20 cellular contexts compared by ENCODE assay signal in the genomic region with DNA sequence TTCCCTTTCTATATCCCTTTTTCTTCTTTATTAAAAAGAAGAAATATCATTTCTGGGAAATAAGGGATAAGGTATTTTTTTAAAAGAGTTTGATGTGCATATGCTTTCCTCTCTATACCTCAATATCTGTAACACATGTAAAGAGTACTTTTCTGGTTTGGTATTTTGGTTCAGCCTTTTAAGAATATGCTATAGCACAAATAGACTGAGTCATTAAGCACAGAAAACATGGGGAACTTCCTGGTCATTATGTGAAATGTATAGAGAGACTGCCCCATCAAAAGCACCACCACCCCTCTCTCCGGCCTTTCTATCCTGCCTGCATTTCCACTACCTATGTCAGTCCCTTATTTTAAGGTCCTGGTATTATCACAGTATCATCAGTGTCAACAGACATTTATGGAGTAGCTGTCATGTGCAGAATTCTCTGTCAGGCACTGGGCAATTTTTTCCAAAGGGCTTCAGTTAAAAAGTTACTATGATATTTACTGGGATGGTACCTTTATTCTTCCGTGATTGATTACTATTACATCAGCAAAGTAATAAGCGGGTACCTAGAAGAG.
A peak's percentile ranks its signal among the peaks of the same experiment; 100 is the strongest.
DNase-seq lines count a peak whose midpoint lies in the region; ATAC-seq and TF ChIP-seq lines count a peak whose summit lies in the region.
"Had no signal": no experiment of that assay in that cellular context is flagged by ENCODE, and none has a peak within 500 bp of the region (broad histone marks: within the 10 kb centered on the region; RNA-seq: fewer than 3 reads in every experiment).

No MANE protein-coding gene starts in this region.

- H3K4me3 ChIP-seq in mesendoderm (ENCODE audit: low read length) (no peak overlapping the region), prostate gland (no peak overlapping the region), GM23248 (no peak overlapping the region), thyroid gland (replicated peaks in 1 of 3) (no peak overlapping the region)
- H3K4me3 ChIP-seq: HAP-1, lung had no signal

- H3K27ac ChIP-seq in mesendoderm (ENCODE audit: low read depth, low read length) (no peak overlapping the region), prostate gland (no peak overlapping the region), GM23248 (no peak overlapping the region; the same call in 1 of the 2 replicates), thyroid gland (no peak overlapping the region)

- no CpG with 5 or more reads among the region's 3 CpGs for WGBS in mesendoderm (ENCODE audit: extremely low coverage, insufficient coverage, low lambda C conversion rate)
- 89% methylated on average over 3 of the region's 3 CpGs for WGBS in prostate gland
- WGBS in GM23248 (ENCODE audit: low coverage in 1 of 2, low lambda C conversion rate in 2 of 2, missing lambda C conversion rate in 2 of 2), 2 experiments, result 96 to 99% methylated on average over 3 of the region's 3 CpGs
- WGBS in thyroid gland, 2 donors, result 95 to 99% methylated on average over 3 of the region's 3 CpGs

- no peak overlapping the region for H4K5ac ChIP-seq in mesendoderm (ENCODE audit: low read length)

- no peaks in the 10 kb centered on the region for H3K79me1 ChIP-seq in mesendoderm (ENCODE audit: low read length)

- H3K4me3 Mint-ChIP-seq in natural killer cell treated with Interleukin-12 subunit alpha and Interleukin-12 subunit beta and Interleukin-15 and Interleukin-18, amount 100 ng/mL, for 72 hours, result peak overlapping the region; percentile 66
- no peak overlapping the region for H3K4me3 Mint-ChIP-seq in natural killer cell
- H3K4me3 Mint-ChIP-seq in dendritic cell treated with granulocyte-macrophage colony-stimulating factor and Interleukin-4, amounts not matched to agents 40 ng/mL and 50 ng/mL, for 4 days, result no peak overlapping the region
- H3K4me3 Mint-ChIP-seq: activated CD8-positive, alpha-beta T cell treated with anti-CD3 and anti-CD28 coated beads for 36 hours; B cell had no signal

- H3K9ac ChIP-seq in mesendoderm (ENCODE audit: low read length) (no peak overlapping the region), GM23248 (no peak overlapping the region)

- H2BK5ac ChIP-seq in mesendoderm (ENCODE audit: low read length), result no peak overlapping the region

- H3K56ac ChIP-seq in mesendoderm (ENCODE audit: low read length), result no peak overlapping the region

- H3K36me3 Mint-ChIP-seq in natural killer cell treated with Interleukin-12 subunit alpha and Interleukin-12 subunit beta and Interleukin-15 and Interleukin-18, amount 100 ng/mL, for 72 hours, result no peaks in the 10 kb centered on the region
- no peaks in the 10 kb centered on the region for H3K36me3 Mint-ChIP-seq in natural killer cell
- H3K36me3 Mint-ChIP-seq in dendritic cell treated with granulocyte-macrophage colony-stimulating factor and Interleukin-4, amounts not matched to agents 40 ng/mL and 50 ng/mL, for 4 days (ENCODE audit: low read depth), result no peaks in the 10 kb centered on the region

- no peak for DNase-seq in natural killer cell treated with Interleukin-12 subunit alpha and Interleukin-12 subunit beta and Interleukin-15 and Interleukin-18, amount 100 ng/mL, for 72 hours (ENCODE audit: low spot score)
- no peak for DNase-seq in natural killer cell
- DNase-seq in mesendoderm, result no peak
- DNase-seq in prostate gland (ENCODE audit: low spot score), result no peak
- no peak for DNase-seq in NCI-H2081 treated with DMSO at 0.1 percent for 48 hours (lab: John Stamatoyannopoulos, UW)
- DNase-seq in GM23248, result no peak
- DNase-seq in thyroid gland, result no peak
- DNase-seq: aorta, NCI-H1105, NCI-H2029, NCI-H226, posterior cingulate gyrus had no signal

- H4K8ac ChIP-seq in mesendoderm (ENCODE audit: low read depth, low read length), result no peak overlapping the region

- H3K9me3 ChIP-seq in prostate gland (no peaks in the 10 kb centered on the region), GM23248 (ENCODE audit: low read depth) (no peaks in the 10 kb centered on the region), thyroid gland (no peaks in the 10 kb centered on the region)
- H3K9me3 ChIP-seq: HAP-1 had no signal

- peaks cover 67 to 71% of the 10 kb centered on the region in 2 donors for H3K4me1 Mint-ChIP-seq in natural killer cell treated with Interleukin-12 subunit alpha and Interleukin-12 subunit beta and Interleukin-15 and Interleukin-18, amount 100 ng/mL, for 72 hours (ENCODE audit: low read depth in 2 of 2)
- peaks cover 21 to 30% of the 10 kb centered on the region in 2 donors for H3K4me1 Mint-ChIP-seq in natural killer cell
- H3K4me1 Mint-ChIP-seq in dendritic cell treated with granulocyte-macrophage colony-stimulating factor and Interleukin-4, amounts not matched to agents 40 ng/mL and 50 ng/mL, for 4 days (ENCODE audit: low read depth), result peaks cover 80% of the 10 kb centered on the region

- peaks cover 35% of the 10 kb centered on the region for H3F3A ChIP-seq in GM23248 (ENCODE audit: insufficient read depth)

- no peaks in the 10 kb centered on the region for H3K9me3 Mint-ChIP-seq in natural killer cell treated with Interleukin-12 subunit alpha and Interleukin-12 subunit beta and Interleukin-15 and Interleukin-18, amount 100 ng/mL, for 72 hours
- no peaks in the 10 kb centered on the region for H3K9me3 Mint-ChIP-seq in natural killer cell
- no peaks in the 10 kb centered on the region for H3K9me3 Mint-ChIP-seq in dendritic cell treated with granulocyte-macrophage colony-stimulating factor and Interleukin-4, amounts not matched to agents 40 ng/mL and 50 ng/mL, for 4 days
- H3K9me3 Mint-ChIP-seq: activated CD8-positive, alpha-beta T cell treated with anti-CD3 and anti-CD28 coated beads for 36 hours; activated naive CD4-positive, alpha-beta T cell treated with anti-CD3 and anti-CD28 coated beads, Interleukin-2, amount 50 U/mL, for 24 hours; activated T-helper 2 cell treated with anti-CD3 and anti-CD28 coated beads, Interferon-gamma antibody, Interleukin-2, Interleukin-4, amounts not matched to agents 10 μg/mL and 5 μg/mL and 100 μg/mL, durations not matched to agents 14 hours and 24 hours and 36 hours; stimulated activated naive CD8-positive, alpha-beta T cell treated with anti-CD3 and anti-CD28 coated beads, Interleukin-15, amount 100 ng/mL, for 72 hours had no signal

- no peaks in the 10 kb centered on the region for H3K36me3 ChIP-seq in mesendoderm (ENCODE audit: control insufficient read depth, insufficient read depth, low read length)
- H3K36me3 ChIP-seq in prostate gland, result no peaks in the 10 kb centered on the region
- peaks cover 32% of the 10 kb centered on the region for H3K36me3 ChIP-seq in GM23248 (ENCODE audit: low read depth)
- H3K36me3 ChIP-seq in thyroid gland, result no peaks in the 10 kb centered on the region
- H3K36me3 ChIP-seq: HAP-1 had no signal

- H3K27me3 Mint-ChIP-seq in natural killer cell treated with Interleukin-12 subunit alpha and Interleukin-12 subunit beta and Interleukin-15 and Interleukin-18, amount 100 ng/mL, for 72 hours, result peaks cover 0 to 27% of the 10 kb centered on the region in 2 donors
- peaks cover 33 to 71% of the 10 kb centered on the region in 2 donors for H3K27me3 Mint-ChIP-seq in natural killer cell (ENCODE audit: low read depth in 2 of 2)
- H3K27me3 Mint-ChIP-seq in dendritic cell treated with granulocyte-macrophage colony-stimulating factor and Interleukin-4, amounts not matched to agents 40 ng/mL and 50 ng/mL, for 4 days, result peaks cover 3% of the 10 kb centered on the region
- H3K27me3 Mint-ChIP-seq: activated naive CD4-positive, alpha-beta T cell treated with anti-CD3 and anti-CD28 coated beads, Interleukin-2, amount 50 U/mL, for 24 hours; B cell had no signal

- peaks cover 21% of the 10 kb centered on the region for H3K4me1 ChIP-seq in mesendoderm (ENCODE audit: control insufficient read depth, low read depth, low read length)
- H3K4me1 ChIP-seq in prostate gland (replicated peaks), result no peaks in the 10 kb centered on the region
- peaks cover 26% of the 10 kb centered on the region for H3K4me1 ChIP-seq in GM23248 (ENCODE audit: insufficient read depth)
- H3K4me1 ChIP-seq in thyroid gland, result no peaks in the 10 kb centered on the region
- H3K4me1 ChIP-seq: HAP-1 had no signal

- H3K79me2 ChIP-seq in mesendoderm (ENCODE audit: control insufficient read depth, insufficient read depth, low read length) (no peaks in the 10 kb centered on the region), GM23248 (ENCODE audit: insufficient read depth) (peaks cover 87% of the 10 kb centered on the region)

- H4K20me1 ChIP-seq in GM23248 (ENCODE audit: insufficient read depth), result peaks cover 10% of the 10 kb centered on the region; the same call in 1 of the 2 replicates

- no peak overlapping the region for H2BK15ac ChIP-seq in mesendoderm (replicated peaks; ENCODE audit: low read depth)

- H3K4me2 ChIP-seq in mesendoderm (ENCODE audit: low read length) (no peak overlapping the region), GM23248 (ENCODE audit: unreplicated experiment) (no peak overlapping the region)

- no peak overlapping the region for H3K23ac ChIP-seq in mesendoderm (ENCODE audit: low read length)

- H3K4ac ChIP-seq in mesendoderm (ENCODE audit: low read depth, low read length), result no peak overlapping the region

- intact Hi-C loops in natural killer cell (cut with micrococcal nuclease) (no loop called here), prostate gland (cut with DNase I) (no loop called here), thyroid gland (cut with DNase I) (no loop called here)
- intact Hi-C loops in dendritic cell treated with granulocyte-macrophage colony-stimulating factor and Interleukin-4, amounts not matched to agents 40 ng/mL and 50 ng/mL, for 4 days (cut with micrococcal nuclease), result no loop called here

- H3K27ac Mint-ChIP-seq in natural killer cell treated with Interleukin-12 subunit alpha and Interleukin-12 subunit beta and Interleukin-15 and Interleukin-18, amount 100 ng/mL, for 72 hours, result peak overlapping the region; percentile 66 to 81
- no peak overlapping the region for H3K27ac Mint-ChIP-seq in natural killer cell
- H3K27ac Mint-ChIP-seq in dendritic cell treated with granulocyte-macrophage colony-stimulating factor and Interleukin-4, amounts not matched to agents 40 ng/mL and 50 ng/mL, for 4 days, result peak overlapping the region; percentile 84
- H3K27ac Mint-ChIP-seq: activated CD8-positive, alpha-beta T cell treated with anti-CD3 and anti-CD28 coated beads for 36 hours; activated T-helper 2 cell treated with anti-CD3 and anti-CD28 coated beads, Interferon-gamma antibody, Interleukin-2, Interleukin-4, amounts not matched to agents 10 μg/mL and 5 μg/mL and 100 μg/mL, durations not matched to agents 14 hours and 24 hours and 36 hours; B cell had no signal

- TF ChIP-seq POLR2A in prostate gland (IDR thresholded peaks at IDR 0.05), result no peak
- no peak for TF ChIP-seq POLR2A in thyroid gland (IDR thresholded peaks at IDR 0.05)

- H3K27me3 ChIP-seq in mesendoderm (ENCODE audit: insufficient read depth, low read length, poor library complexity) (no peaks in the 10 kb centered on the region), prostate gland (replicated peaks; ENCODE audit: insufficient read depth) (no peaks in the 10 kb centered on the region), GM23248 (replicated peaks; ENCODE audit: insufficient read depth) (no peaks in the 10 kb centered on the region), thyroid gland (no peaks in the 10 kb centered on the region)

- TF ChIP-seq CTCF in natural killer cell (IDR thresholded peaks at IDR 0.05), result no peak
- no peak for TF ChIP-seq CTCF in prostate gland (IDR thresholded peaks at IDR 0.05)
- TF ChIP-seq CTCF in thyroid gland (IDR thresholded peaks at IDR 0.05), result no peak

- peak overlapping the region; percentile 30 for H3K18ac ChIP-seq in mesendoderm (ENCODE audit: low read length)

- H3K9me2 ChIP-seq in GM23248 (ENCODE audit: insufficient read depth), result no peaks in the 10 kb centered on the region

- no peak overlapping the region for H2AFZ ChIP-seq in GM23248

- no peak overlapping the region for H2BK120ac ChIP-seq in mesendoderm (ENCODE audit: low read depth, low read length)

- ATAC-seq in natural killer cell treated with Interleukin-12 subunit alpha and Interleukin-12 subunit beta and Interleukin-15 and Interleukin-18, amount 100 ng/mL, for 72 hours, result no peak
- no peak for ATAC-seq in natural killer cell
- ATAC-seq: stimulated activated naive CD8-positive, alpha-beta T cell treated with anti-CD3 and anti-CD28 coated beads, Interleukin-15, amount 100 ng/mL, for 72 hours had no signal

- no peak overlapping the region for H2AK5ac ChIP-seq in mesendoderm (ENCODE audit: low read length)

- in situ Hi-C loops in GM23248 (cut with MboI), result no loop called here

Comparison
In these comparisons a context has a peak if more than half of its experiments do, and no peak if none do; other contexts are left out.
1. H3K27ac Mint-ChIP-seq: peak in natural killer cell treated with Interleukin-12 subunit alpha and Interleukin-12 subunit beta and Interleukin-15 and Interleukin-18, amount 100 ng/mL, for 72 hours (2 of 2) and dendritic cell treated with granulocyte-macrophage colony-stimulating factor and Interleukin-4, amounts not matched to agents 40 ng/mL and 50 ng/mL, for 4 days (single experiment); none in natural killer cell (0 of 2).